23 cellular contexts compared by ENCODE assay signal in the genomic region with DNA sequence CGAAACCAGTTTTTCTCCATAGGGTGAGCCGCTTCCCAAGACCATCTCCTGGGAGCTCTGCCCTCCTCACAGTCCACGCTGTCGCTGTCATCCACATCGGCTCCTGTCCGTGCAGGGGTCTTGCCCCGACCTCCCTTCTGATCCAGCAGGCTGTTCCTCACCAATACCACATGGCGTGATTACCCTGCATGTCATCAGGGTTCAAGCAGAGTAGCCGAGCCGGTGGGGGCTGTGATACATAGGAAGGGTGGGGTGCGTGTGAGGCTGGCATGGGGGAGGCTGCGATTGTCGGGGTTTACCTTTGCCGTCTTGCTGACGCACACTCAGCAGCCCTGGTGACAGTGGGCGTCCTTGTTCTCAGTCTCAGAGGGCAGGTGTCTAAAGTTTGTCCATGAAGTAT. TPM values are rescaled to one million over a fixed set of nuclear protein-coding genes. Genes with fewer than 3 reads are reported as not detected.
A peak's percentile ranks its signal among the peaks of the same experiment; 100 is the strongest.
DNase-seq lines count a peak whose midpoint lies in the region; ATAC-seq, FAIRE-seq and TF ChIP-seq lines count a peak whose summit lies in the region.
"Had no signal": no experiment of that assay in that cellular context is flagged by ENCODE, and none has a peak within 500 bp of the region (broad histone marks: within the 10 kb centered on the region; RNA-seq: fewer than 3 reads in every experiment).

No MANE protein-coding gene starts in this region.

- H3K4me1 Mint-ChIP-seq in activated naive CD8-positive, alpha-beta T cell treated with anti-CD3 and anti-CD28 coated beads, Interleukin-2, amount 10 ng/mL, durations not matched to agents 7 days and 5 days: peaks cover 6% of the 10 kb centered on the region
- no peaks in the 10 kb centered on the region for H3K4me1 Mint-ChIP-seq in activated naive CD8-positive, alpha-beta T cell treated with anti-CD3 and anti-CD28 coated beads for 36 hours

- ATAC-seq in activated naive CD8-positive, alpha-beta T cell treated with anti-CD3 and anti-CD28 coated beads, Interleukin-2, amount 10 ng/mL, durations not matched to agents 7 days and 5 days (ENCODE audit: low read depth): no peak
- ATAC-seq in omental fat pad (ENCODE audit: low FRiP score) (no peak), HG03521 (IDR thresholded peaks at IDR 0.05; ENCODE audit: unreplicated experiment) (no peak)

- FAIRE-seq in bronchial epithelial cell (lab: Jason Lieb, UNC) (peak; percentile 18), frontal cortex (lab: Jason Lieb, UNC) (no peak)
- FAIRE-seq: D721Med, GM18507 had no signal

- no peaks in the 10 kb centered on the region for H3K36me3 Mint-ChIP-seq in activated naive CD8-positive, alpha-beta T cell treated with anti-CD3 and anti-CD28 coated beads, Interleukin-2, amount 10 ng/mL, durations not matched to agents 7 days and 5 days
- H3K36me3 Mint-ChIP-seq in activated naive CD8-positive, alpha-beta T cell treated with anti-CD3 and anti-CD28 coated beads for 36 hours: no peaks in the 10 kb centered on the region

- H3K27me3 Mint-ChIP-seq in activated naive CD8-positive, alpha-beta T cell treated with anti-CD3 and anti-CD28 coated beads, Interleukin-2, amount 10 ng/mL, durations not matched to agents 7 days and 5 days: peaks cover 24% of the 10 kb centered on the region
- H3K27me3 Mint-ChIP-seq in activated naive CD8-positive, alpha-beta T cell treated with anti-CD3 and anti-CD28 coated beads for 36 hours: peaks cover 42% of the 10 kb centered on the region

- H3K4me3 ChIP-seq in bronchial epithelial cell (ENCODE audit: low read depth, low read length): no peak overlapping the region
- H3K4me3 ChIP-seq: GM23248, HAP-1, SK-N-MC had no signal

- H3K27me3 ChIP-seq in bronchial epithelial cell (ENCODE audit: control insufficient read depth, insufficient read depth, low read length): peaks cover 4% of the 10 kb centered on the region

- H3K36me3 ChIP-seq in bronchial epithelial cell (ENCODE audit: control insufficient read depth, insufficient read depth, low read length): no peaks in the 10 kb centered on the region
- H3K36me3 ChIP-seq: HAP-1 had no signal

- POLR2A ChIA-PET in activated naive CD8-positive, alpha-beta T cell treated with anti-CD3 and anti-CD28 coated beads, Interleukin-2, amount 10 ng/mL, durations not matched to agents 7 days and 5 days (lab: Charles Lee): no interaction called here

- H3K9me3 Mint-ChIP-seq in activated naive CD8-positive, alpha-beta T cell treated with anti-CD3 and anti-CD28 coated beads, Interleukin-2, amount 10 ng/mL, durations not matched to agents 7 days and 5 days: no peaks in the 10 kb centered on the region
- no peaks in the 10 kb centered on the region for H3K9me3 Mint-ChIP-seq in activated naive CD8-positive, alpha-beta T cell treated with anti-CD3 and anti-CD28 coated beads for 36 hours

- H3K4me3 Mint-ChIP-seq in activated naive CD8-positive, alpha-beta T cell treated with anti-CD3 and anti-CD28 coated beads, Interleukin-2, amount 10 ng/mL, durations not matched to agents 7 days and 5 days: no peak overlapping the region
- no peak overlapping the region for H3K4me3 Mint-ChIP-seq in activated naive CD8-positive, alpha-beta T cell treated with anti-CD3 and anti-CD28 coated beads for 36 hours

- TF ChIP-seq CTCF in bronchial epithelial cell (IDR thresholded peaks at IDR 0.05; ENCODE audit: insufficient read depth, low read length, severe bottlenecking): no peak
- no peak for TF ChIP-seq CTCF in omental fat pad (IDR thresholded peaks at IDR 0.05)

- DNase-seq in activated naive CD8-positive, alpha-beta T cell treated with anti-CD3 and anti-CD28 coated beads, Interleukin-2, amount 10 ng/mL, durations not matched to agents 7 days and 5 days: peak; percentile 10
- no peak for DNase-seq in activated naive CD8-positive, alpha-beta T cell treated with anti-CD3 and anti-CD28 coated beads for 36 hours
- DNase-seq in bronchial epithelial cell (ENCODE audit: low read depth) (no peak), omental fat pad (ENCODE audit: low spot score) (peak; percentile 16), LoVo (ENCODE audit: low spot score) (no peak), frontal cortex (ENCODE audit: low spot score in 2 of 2) (no peak), cerebellum (ENCODE audit: low spot score) (no peak)
- DNase-seq: AML-193, DMS53, GDM1, GM23248, KG1, NCI-H1694, NCI-H2081 treated with DMSO at 0.1 percent for 48 hours, NCI-H446, NCI-H526, SHP77 treated with DMSO at 0.1 percent for 48 hours had no signal

- no peak overlapping the region for H3K27ac Mint-ChIP-seq in activated naive CD8-positive, alpha-beta T cell treated with anti-CD3 and anti-CD28 coated beads, Interleukin-2, amount 10 ng/mL, durations not matched to agents 7 days and 5 days
- H3K27ac Mint-ChIP-seq in activated naive CD8-positive, alpha-beta T cell treated with anti-CD3 and anti-CD28 coated beads for 36 hours: no peak overlapping the region

RNA-seq across cellular contexts. Expression of gene TEDC1, which starts 17.0 kb away (rescaled TPM):
- 10 to 100 TPM; 43.3 to 47.6 TPM for total RNA-seq in activated naive CD8-positive, alpha-beta T cell treated with anti-CD3 and anti-CD28 coated beads, Interleukin-2, amount 10 ng/mL, durations not matched to agents 7 days and 5 days
- 10 to 100 TPM; 33.6 to 34.9 TPM for total RNA-seq in activated naive CD8-positive, alpha-beta T cell treated with anti-CD3 and anti-CD28 coated beads for 36 hours
- total RNA-seq in bronchial epithelial cell: 4.5 and 5.4 TPM in 2 replicates
- 10 to 100 TPM in 2 of 4 donors, 1 to 10 TPM in 2; 2.8 to 18.9 (median 7.4) TPM for total RNA-seq in omental fat pad
- 5.7 TPM for total RNA-seq in frontal cortex
- total RNA-seq in cerebellum: 6.8 TPM

RNA-seq across cellular contexts. Expression of gene TMEM121, which starts 18.3 kb away (rescaled TPM):
- total RNA-seq in activated naive CD8-positive, alpha-beta T cell treated with anti-CD3 and anti-CD28 coated beads, Interleukin-2, amount 10 ng/mL, durations not matched to agents 7 days and 5 days: 1 to 10 TPM; 8.1 to 8.8 TPM
- total RNA-seq in activated naive CD8-positive, alpha-beta T cell treated with anti-CD3 and anti-CD28 coated beads for 36 hours: 10 to 100 TPM; 16.7 to 16.8 TPM
- total RNA-seq in bronchial epithelial cell: 0.51 and 0.53 TPM in 2 replicates
- total RNA-seq in omental fat pad: 1 to 10 TPM; 3.5 to 5.6 (median 4.1) TPM
- total RNA-seq in frontal cortex: 24.5 TPM
- 12.5 TPM for total RNA-seq in cerebellum

RNA-seq across cellular contexts. Expression of gene CRIP1, which starts 21.4 kb away (rescaled TPM):
- total RNA-seq in activated naive CD8-positive, alpha-beta T cell treated with anti-CD3 and anti-CD28 coated beads, Interleukin-2, amount 10 ng/mL, durations not matched to agents 7 days and 5 days: 100 to 1,000 TPM; 445 to 453 TPM
- total RNA-seq in activated naive CD8-positive, alpha-beta T cell treated with anti-CD3 and anti-CD28 coated beads for 36 hours: 10 to 100 TPM; 82.5 to 87.3 TPM
- total RNA-seq in bronchial epithelial cell: 1.5 TPM in 1 of 2 replicates, not detected in the other
- 10 to 100 TPM; 18.5 to 88.6 (median 43.9) TPM for total RNA-seq in omental fat pad
- total RNA-seq in frontal cortex: not detected
- 0.73 TPM for total RNA-seq in cerebellum
- total RNA-seq: A172 had no signal

RNA-seq across cellular contexts. Expression of gene CRIP2, which starts 33.4 kb away (rescaled TPM):
- 1 to 10 TPM; 1.2 to 1.6 TPM for total RNA-seq in activated naive CD8-positive, alpha-beta T cell treated with anti-CD3 and anti-CD28 coated beads, Interleukin-2, amount 10 ng/mL, durations not matched to agents 7 days and 5 days
- under 1 TPM; 0.16 to 0.41 TPM for total RNA-seq in activated naive CD8-positive, alpha-beta T cell treated with anti-CD3 and anti-CD28 coated beads for 36 hours
- 13.2 and 22.3 TPM in 2 replicates for total RNA-seq in bronchial epithelial cell
- total RNA-seq in omental fat pad: 100 to 1,000 TPM in 2 of 4 donors, 10 to 100 TPM in 2; 63.4 to 177 (median 122) TPM
- 88.0 TPM for total RNA-seq in frontal cortex
- 49.7 TPM for total RNA-seq in cerebellum

Comparison
In these comparisons a context has a peak if more than half of its experiments do, and no peak if none do; other contexts are left out.
1. DNase-seq: peak in activated naive CD8-positive, alpha-beta T cell treated with anti-CD3 and anti-CD28 coated beads, Interleukin-2, amount 10 ng/mL, durations not matched to agents 7 days and 5 days (single experiment) and omental fat pad (single experiment); none in activated naive CD8-positive, alpha-beta T cell treated with anti-CD3 and anti-CD28 coated beads for 36 hours (single experiment), bronchial epithelial cell (single experiment), LoVo (single experiment), frontal cortex (0 of 2) and cerebellum (single experiment).